22 cellular contexts compared by ENCODE assay signal in genomic region chr14:105761842-105762241, GRCh38.
DNase-seq lines count a peak whose midpoint lies in the region; ATAC-seq and TF ChIP-seq lines count a peak whose summit lies in the region.
"Had no signal": no experiment of that assay in that cellular context is flagged by ENCODE, and none has a peak within 500 bp of the region (broad histone marks: within the 10 kb centered on the region; RNA-seq: fewer than 3 reads in every experiment).

No MANE protein-coding gene starts in this region.

- H3K4me3 Mint-ChIP-seq in stimulated activated naive CD8-positive, alpha-beta T cell treated with anti-CD3 and anti-CD28 coated beads, Interleukin-15, Interleukin-2, amounts not matched to agents 100 ng/mL and 50 ng/mL, for 24 hours, result no peak overlapping the region
- H3K4me3 Mint-ChIP-seq: activated CD4-positive, alpha-beta T cell treated with anti-CD3 and anti-CD28 coated beads for 36 hours had no signal

- intact Hi-C loops in sciatic nerve (cut with DNase I), result no loop called here

- H3K27me3 Mint-ChIP-seq in stimulated activated naive CD8-positive, alpha-beta T cell treated with anti-CD3 and anti-CD28 coated beads, Interleukin-15, Interleukin-2, amounts not matched to agents 100 ng/mL and 50 ng/mL, for 24 hours, result peaks cover 5% of the 10 kb centered on the region

- CTCF ChIA-PET in HEK293T (lab: Yijun Ruan, JAX), result no interaction called here

- H3K27ac Mint-ChIP-seq in stimulated activated naive CD8-positive, alpha-beta T cell treated with anti-CD3 and anti-CD28 coated beads, Interleukin-15, Interleukin-2, amounts not matched to agents 100 ng/mL and 50 ng/mL, for 24 hours, result peak overlapping the region; percentile 4
- H3K27ac Mint-ChIP-seq: activated CD4-positive, alpha-beta T cell treated with anti-CD3 and anti-CD28 coated beads for 36 hours had no signal

- DNase-seq in stimulated activated naive CD8-positive, alpha-beta T cell treated with anti-CD3 and anti-CD28 coated beads, Interleukin-15, Interleukin-2, amounts not matched to agents 100 U/mL and 50 U/mL, for 24 hours, result no peak
- DNase-seq in islet precursor cell, result peak; percentile 23
- no peak for DNase-seq in sciatic nerve (ENCODE audit: low spot score)
- no peak for DNase-seq in HEK293T (ENCODE audit: extremely low spot score)
- no peak for DNase-seq in activated naive CD4-positive, alpha-beta T cell treated with Interleukin-2 at 50 U/mL for 16 hours
- DNase-seq: ACHN; activated CD4-positive, alpha-beta T cell treated with anti-CD3 and anti-CD28 coated beads for 36 hours; activated CD8-positive, alpha-beta memory T cell treated with anti-CD3 and anti-CD28 coated beads for 24 hours; activated T-cell treated with anti-CD3 and anti-CD28 coated beads, Interleukin-2, amount 50 U/mL, for 1 hour; amniotic stem cell; DMS153; NCI-H1048; NCI-H1694 treated with DMSO at 0.1 percent for 48 hours; NCI-H2171 treated with DMSO at 0.1 percent for 48 hours; NCI-H510A treated with DMSO at 0.1 percent for 48 hours; stimulated activated CD4-positive, alpha-beta T cell treated with anti-CD3 and anti-CD28 coated beads, Interleukin-4, amount 100 ng/mL, for 24 hours; stimulated activated naive CD4-positive, alpha-beta T cell; T-helper 2 cell had no signal

- ATAC-seq in stimulated activated naive CD8-positive, alpha-beta T cell treated with anti-CD3 and anti-CD28 coated beads, Interleukin-15, Interleukin-2, amounts not matched to agents 100 U/mL and 50 U/mL, for 24 hours, result no peak
- ATAC-seq in sciatic nerve (peak; percentile 22), GM21576 (IDR thresholded peaks at IDR 0.05; ENCODE audit: unreplicated experiment) (no peak), GM18520 (IDR thresholded peaks at IDR 0.05; ENCODE audit: unreplicated experiment) (no peak)
- ATAC-seq: activated CD4-positive, alpha-beta T cell treated with anti-CD3 and anti-CD28 coated beads for 36 hours; SK-N-SH treated with all-trans-retinoic acid at 6 μM for 48 hours had no signal

- H3K9me3 Mint-ChIP-seq in stimulated activated naive CD8-positive, alpha-beta T cell treated with anti-CD3 and anti-CD28 coated beads, Interleukin-15, Interleukin-2, amounts not matched to agents 100 ng/mL and 50 ng/mL, for 24 hours, result peaks cover 8% of the 10 kb centered on the region

- H3K4me1 Mint-ChIP-seq in stimulated activated naive CD8-positive, alpha-beta T cell treated with anti-CD3 and anti-CD28 coated beads, Interleukin-15, Interleukin-2, amounts not matched to agents 100 ng/mL and 50 ng/mL, for 24 hours (ENCODE audit: low read depth), result no peaks in the 10 kb centered on the region
- H3K4me1 Mint-ChIP-seq: activated CD4-positive, alpha-beta T cell treated with anti-CD3 and anti-CD28 coated beads for 36 hours had no signal

- H3K36me3 Mint-ChIP-seq in stimulated activated naive CD8-positive, alpha-beta T cell treated with anti-CD3 and anti-CD28 coated beads, Interleukin-15, Interleukin-2, amounts not matched to agents 100 ng/mL and 50 ng/mL, for 24 hours (ENCODE audit: low read depth), result no peaks in the 10 kb centered on the region

- POLR2A ChIA-PET in HEK293T (lab: Yijun Ruan, JAX), result no interaction called here

TF ChIP-seq in HEK293T, 16 proteins besides CTCF, POLR2A, EP300 and RAD21:
- TF ChIP-seq TARDBP (IDR thresholded peaks at IDR 0.05), result no peak
- no peak for TF ChIP-seq ARNT (IDR thresholded peaks at IDR 0.05)
- no peak for TF ChIP-seq SP1 (IDR thresholded peaks at IDR 0.05)
- no peak for TF ChIP-seq FOXA1 (IDR thresholded peaks at IDR 0.05)
- no peak for TF ChIP-seq NFRKB (IDR thresholded peaks at IDR 0.05)
- TF ChIP-seq ZNF384 (IDR thresholded peaks at IDR 0.05), result no peak
- no peak for TF ChIP-seq BHLHE40 (IDR thresholded peaks at IDR 0.05; ENCODE audit: borderline replicate concordance)
- no peak for TF ChIP-seq ELF4 (IDR thresholded peaks at IDR 0.05)
- no peak for TF ChIP-seq L3MBTL2 (conservative IDR thresholded peaks at IDR 0.05)
- TF ChIP-seq FOXM1 (IDR thresholded peaks at IDR 0.05; ENCODE audit: borderline replicate concordance), result no peak
- TF ChIP-seq SUZ12 (IDR thresholded peaks at IDR 0.05), result no peak
- no peak for TF ChIP-seq HDGF (IDR thresholded peaks at IDR 0.05; ENCODE audit: borderline replicate concordance)
- TF ChIP-seq PKNOX1 (IDR thresholded peaks at IDR 0.05), result no peak
- TF ChIP-seq CTBP1 (IDR thresholded peaks at IDR 0.05; ENCODE audit: borderline replicate concordance), result no peak
- no peak for TF ChIP-seq LEF1 (IDR thresholded peaks at IDR 0.05; ENCODE audit: borderline replicate concordance)
- no peak for TF ChIP-seq FOXK2 (IDR thresholded peaks at IDR 0.05)
